ENCODE assay signal across 17 cellular contexts in genomic region chr3:106552401-106553043, GRCh38.
DNase-seq lines count a peak whose midpoint lies in the region; ATAC-seq and TF ChIP-seq lines count a peak whose summit lies in the region.
"Had no signal": no experiment of that assay in that cellular context is flagged by ENCODE, and none has a peak within 500 bp of the region (broad histone marks: within the 10 kb centered on the region; RNA-seq: fewer than 3 reads in every experiment).

No MANE protein-coding gene starts in this region.

- no peaks in the 10 kb centered on the region for H3K9me2 ChIP-seq in OCI-LY7 (ENCODE audit: insufficient read depth, low read length)

- no TSS peak for BruUV-seq in OCI-LY7 (replicated peaks; lab: Mats Ljungman, UMichigan)

- DNase-seq in NCI-H748 (lab: John Stamatoyannopoulos, UW; ENCODE audit: unreplicated experiment) (peak; percentile 7), NCI-H748 treated with DMSO at 0.1 percent for 48 hours (lab: John Stamatoyannopoulos, UW) (no peak), OCI-LY7 (ENCODE audit: low spot score) (peak; percentile 40), erythroblast (lab: John Stamatoyannopoulos, UW) (peak; percentile 3 to 14), right atrium auricular region (ENCODE audit: low spot score) (no peak), NCI-H2029 (lab: John Stamatoyannopoulos, UW) (no peak)
- DNase-seq in activated naive CD8-positive, alpha-beta T cell treated with anti-CD3 and anti-CD28 coated beads for 36 hours = no peak
- DNase-seq: DMS79 treated with DMSO at 0.1 percent for 48 hours, NCI-H1092, NCI-H1694 treated with DMSO at 0.1 percent for 48 hours, NCI-H2171, NCI-H446 treated with DMSO at 0.1 percent for 48 hours, OCI-M1, T1000 had no signal

- no peak for ATAC-seq in GM19455 (IDR thresholded peaks at IDR 0.05; ENCODE audit: unreplicated experiment)

- H3K27ac ChIP-seq in OCI-LY7 (ENCODE audit: low read depth, low read length, poor library complexity, severe bottlenecking) = no peak overlapping the region
- no peak overlapping the region for H3K27ac ChIP-seq in right atrium auricular region
- H3K27ac ChIP-seq: C4-2B had no signal

- no peaks in the 10 kb centered on the region for H3K27me3 Mint-ChIP-seq in activated naive CD8-positive, alpha-beta T cell treated with anti-CD3 and anti-CD28 coated beads for 36 hours
- H3K27me3 Mint-ChIP-seq: IgD-negative memory B cell had no signal

- H3K9me3 ChIP-seq in OCI-LY7 (ENCODE audit: low read length) = peaks cover 13% of the 10 kb centered on the region; the same call in 1 of the 2 replicates
- H3K9me3 ChIP-seq in right atrium auricular region = no peaks in the 10 kb centered on the region

- no peaks in the 10 kb centered on the region for H3K36me3 ChIP-seq in OCI-LY7 (ENCODE audit: insufficient read depth, low read length)
- no peaks in the 10 kb centered on the region for H3K36me3 ChIP-seq in right atrium auricular region

- intact Hi-C loops in OCI-LY7 (cut with micrococcal nuclease; ENCODE audit: unreplicated experiment) = no loop called here

- CTCF ChIA-PET in OCI-LY7 (lab: Charles Lee; ENCODE audit: unreplicated experiment) = no interaction called here

- no peak overlapping the region for H3K4me2 ChIP-seq in OCI-LY7 (ENCODE audit: low read length)

- H3K36me3 Mint-ChIP-seq in activated naive CD8-positive, alpha-beta T cell treated with anti-CD3 and anti-CD28 coated beads for 36 hours = no peaks in the 10 kb centered on the region
- H3K36me3 Mint-ChIP-seq: IgD-negative memory B cell had no signal

- H3K4me1 ChIP-seq in OCI-LY7 (ENCODE audit: insufficient read depth, low read length, poor library complexity, severe bottlenecking) (no peaks in the 10 kb centered on the region), right atrium auricular region (no peaks in the 10 kb centered on the region)

- no peak for TF ChIP-seq POLR2A in erythroblast (IDR thresholded peaks at IDR 0.05; ENCODE audit: low read length)

- H3K79me2 ChIP-seq in OCI-LY7 (ENCODE audit: insufficient read depth, low read depth, low read length) = no peaks in the 10 kb centered on the region

- no peaks in the 10 kb centered on the region for H3K27me3 ChIP-seq in right atrium auricular region

- H3K4me1 Mint-ChIP-seq in activated naive CD8-positive, alpha-beta T cell treated with anti-CD3 and anti-CD28 coated beads for 36 hours = no peaks in the 10 kb centered on the region
- H3K4me1 Mint-ChIP-seq: IgD-negative memory B cell had no signal

- no peak overlapping the region for H2AFZ ChIP-seq in OCI-LY7 (ENCODE audit: low read length)

- no peaks in the 10 kb centered on the region for H3K9me3 Mint-ChIP-seq in activated naive CD8-positive, alpha-beta T cell treated with anti-CD3 and anti-CD28 coated beads for 36 hours

- no peaks in the 10 kb centered on the region for H4K20me1 ChIP-seq in OCI-LY7 (ENCODE audit: insufficient read depth, low read length)

- H3K4me3 Mint-ChIP-seq in activated naive CD8-positive, alpha-beta T cell treated with anti-CD3 and anti-CD28 coated beads for 36 hours = no peak overlapping the region
- H3K4me3 Mint-ChIP-seq: IgD-negative memory B cell had no signal

- H3K4me3 ChIP-seq in OCI-LY7 (ENCODE audit: low read depth, low read length, poor library complexity, severe bottlenecking) (no peak overlapping the region), right atrium auricular region (no peak overlapping the region)

- no peak overlapping the region for H3K27ac Mint-ChIP-seq in activated naive CD8-positive, alpha-beta T cell treated with anti-CD3 and anti-CD28 coated beads for 36 hours
- H3K27ac Mint-ChIP-seq: IgD-negative memory B cell had no signal

- TF ChIP-seq CTCF in OCI-LY7 (conservative IDR thresholded peaks at IDR 0.05; ENCODE audit: low read length) (no peak), right atrium auricular region (IDR thresholded peaks at IDR 0.05) (no peak)

- POLR2A ChIA-PET in OCI-LY7 (lab: Charles Lee) = no interaction called here

Comparison
In these comparisons a context has a peak if more than half of its experiments do, and no peak if none do; other contexts are left out.
1. DNase-seq: peak in NCI-H748 (single experiment), OCI-LY7 (single experiment) and erythroblast (2 of 2); none in NCI-H748 treated with DMSO at 0.1 percent for 48 hours (single experiment), activated naive CD8-positive, alpha-beta T cell treated with anti-CD3 and anti-CD28 coated beads for 36 hours (single experiment), right atrium auricular region (single experiment) and NCI-H2029 (single experiment).